10 cellular contexts compared by ENCODE assay signal in genomic region chr15:85592148-85592547, GRCh38.
A peak's percentile ranks its signal among the peaks of the same experiment; 100 is the strongest.
DNase-seq lines count a peak whose midpoint lies in the region; ATAC-seq, FAIRE-seq and TF ChIP-seq lines count a peak whose summit lies in the region.
"Had no signal": no experiment of that assay in that cellular context is flagged by ENCODE, and none has a peak within 500 bp of the region (broad histone marks: within the 10 kb centered on the region; RNA-seq: fewer than 3 reads in every experiment).

No MANE protein-coding gene starts in this region.

- H3K4me3 ChIP-seq in AG10803 (ENCODE audit: low read length), result no peak overlapping the region
- no peak overlapping the region for H3K4me3 ChIP-seq in NB4 (ENCODE audit: low read depth, low read length)

- DNase-seq in AG10803 (ENCODE audit: low read depth), result peak; percentile 85
- peak; percentile 9 for DNase-seq in NB4 (ENCODE audit: low read depth)
- no peak for DNase-seq in mesothelial cell of epicardium (ENCODE audit: low spot score in 2 of 2, unreplicated experiment in 2 of 2)
- DNase-seq in naive thymus-derived CD8-positive, alpha-beta T cell, result no peak
- DNase-seq in UCSD-AML1 (lab: John Stamatoyannopoulos, UW; ENCODE audit: unreplicated experiment), result no peak
- DNase-seq in substantia nigra (lab: John Stamatoyannopoulos, UW), result no peak
- DNase-seq: activated CD8-positive, alpha-beta memory T cell treated with anti-CD3 and anti-CD28 coated beads for 24 hours; NCI-H2029 had no signal

- peaks cover 8% of the 10 kb centered on the region for H3K36me3 Mint-ChIP-seq in mesothelial cell of epicardium
- H3K36me3 Mint-ChIP-seq in naive thymus-derived CD8-positive, alpha-beta T cell, result peaks cover 0 to 53% (median 22%) of the 10 kb centered on the region in 3 donors

- no peak for TF ChIP-seq POLR2A in NB4 (IDR thresholded peaks at IDR 0.05; ENCODE audit: extremely low read depth, insufficient read length)

- TF ChIP-seq CTCF in AG10803 (conservative IDR thresholded peaks at IDR 0.05; ENCODE audit: low read length) (peak; percentile 49), NB4 (IDR thresholded peaks at IDR 0.05; ENCODE audit: low read depth, low read length) (no peak), mesothelial cell of epicardium (IDR thresholded peaks at IDR 0.05; ENCODE audit: unreplicated experiment) (no peak)

- H3K9me3 Mint-ChIP-seq in mesothelial cell of epicardium, result peaks cover 2% of the 10 kb centered on the region
- H3K9me3 Mint-ChIP-seq in naive thymus-derived CD8-positive, alpha-beta T cell, result no peaks in the 10 kb centered on the region

- peak overlapping the region; percentile 37 for H3K27ac Mint-ChIP-seq in mesothelial cell of epicardium
- H3K27ac Mint-ChIP-seq in naive thymus-derived CD8-positive, alpha-beta T cell, result peak overlapping the region in 1 of 10 donors; percentile 16

- peaks cover 34% of the 10 kb centered on the region for H3K4me1 Mint-ChIP-seq in mesothelial cell of epicardium
- peaks cover 6 to 34% (median 20%) of the 10 kb centered on the region in 4 donors for H3K4me1 Mint-ChIP-seq in naive thymus-derived CD8-positive, alpha-beta T cell

- H3K27ac ChIP-seq in substantia nigra (ENCODE audit: low read depth, low read length, poor library complexity, severe bottlenecking), result no peak overlapping the region

- no peak for ATAC-seq in GM21515 (IDR thresholded peaks at IDR 0.05; ENCODE audit: unreplicated experiment)
- ATAC-seq in naive thymus-derived CD8-positive, alpha-beta T cell, result no peak

- no peak overlapping the region for H3K4me3 Mint-ChIP-seq in mesothelial cell of epicardium
- H3K4me3 Mint-ChIP-seq in naive thymus-derived CD8-positive, alpha-beta T cell, result no peak overlapping the region

- no peaks in the 10 kb centered on the region for H3K27me3 Mint-ChIP-seq in mesothelial cell of epicardium (ENCODE audit: low read depth)
- no peaks in the 10 kb centered on the region for H3K27me3 Mint-ChIP-seq in naive thymus-derived CD8-positive, alpha-beta T cell

- FAIRE-seq in endometrium (lab: Jason Lieb, UNC), result peak; percentile 80

- POLR2A ChIA-PET in naive thymus-derived CD8-positive, alpha-beta T cell (lab: Charles Lee), result no interaction called here

Comparison
In these comparisons a context has a peak if more than half of its experiments do, and no peak if none do; other contexts are left out.
1. DNase-seq: peak in AG10803 (single experiment) and NB4 (single experiment); none in mesothelial cell of epicardium (0 of 2), naive thymus-derived CD8-positive, alpha-beta T cell (0 of 10), UCSD-AML1 (single experiment) and substantia nigra (0 of 49).